ENCODE assay signal across 5 cellular contexts in genomic region chr3:124560406-124561215, GRCh38.
"Had no signal": no experiment of that assay in that cellular context is flagged by ENCODE, and none has a peak within 500 bp of the region (broad histone marks: within the 10 kb centered on the region; RNA-seq: fewer than 3 reads in every experiment).

No MANE protein-coding gene starts in this region.

- DNase-seq: kidney had no signal

- H3K36me3 Mint-ChIP-seq: stimulated activated memory B cell treated with anti-CD40 and anti-IgM and Interleukin-4, amounts not matched to agents 10 μg/mL and 1 μg/mL and 100 μg/mL, for 72 hours had no signal

- H3K4me1 Mint-ChIP-seq: activated naive CD8-positive, alpha-beta T cell treated with anti-CD3 and anti-CD28 coated beads, Interleukin-2, amount 50 U/mL, for 24 hours; activated T-helper 17 cell treated with anti-CD3 and anti-CD28 coated beads, Interleukin-2, amount 50 U/mL, for 72 hours had no signal

- H3K4me3 Mint-ChIP-seq: activated naive CD8-positive, alpha-beta T cell treated with anti-CD3 and anti-CD28 coated beads, Interleukin-2, amount 50 U/mL, for 24 hours; activated T-helper 17 cell treated with anti-CD3 and anti-CD28 coated beads, Interleukin-2, amount 50 U/mL, for 72 hours; neural crest cell; stimulated activated memory B cell treated with anti-CD40 and anti-IgM and Interleukin-4, amounts not matched to agents 10 μg/mL and 1 μg/mL and 100 μg/mL, for 72 hours had no signal

- H3K9me3 Mint-ChIP-seq: activated naive CD8-positive, alpha-beta T cell treated with anti-CD3 and anti-CD28 coated beads, Interleukin-2, amount 50 U/mL, for 24 hours; activated T-helper 17 cell treated with anti-CD3 and anti-CD28 coated beads, Interleukin-2, amount 50 U/mL, for 72 hours; neural crest cell; stimulated activated memory B cell treated with anti-CD40 and anti-IgM and Interleukin-4, amounts not matched to agents 10 μg/mL and 1 μg/mL and 100 μg/mL, for 72 hours had no signal

- H3K27ac Mint-ChIP-seq: activated naive CD8-positive, alpha-beta T cell treated with anti-CD3 and anti-CD28 coated beads, Interleukin-2, amount 50 U/mL, for 24 hours; activated T-helper 17 cell treated with anti-CD3 and anti-CD28 coated beads, Interleukin-2, amount 50 U/mL, for 72 hours; stimulated activated memory B cell treated with anti-CD40 and anti-IgM and Interleukin-4, amounts not matched to agents 10 μg/mL and 1 μg/mL and 100 μg/mL, for 72 hours had no signal
